Comparison of ENCODE assay signal across 2 cellular contexts in the genomic region with DNA sequence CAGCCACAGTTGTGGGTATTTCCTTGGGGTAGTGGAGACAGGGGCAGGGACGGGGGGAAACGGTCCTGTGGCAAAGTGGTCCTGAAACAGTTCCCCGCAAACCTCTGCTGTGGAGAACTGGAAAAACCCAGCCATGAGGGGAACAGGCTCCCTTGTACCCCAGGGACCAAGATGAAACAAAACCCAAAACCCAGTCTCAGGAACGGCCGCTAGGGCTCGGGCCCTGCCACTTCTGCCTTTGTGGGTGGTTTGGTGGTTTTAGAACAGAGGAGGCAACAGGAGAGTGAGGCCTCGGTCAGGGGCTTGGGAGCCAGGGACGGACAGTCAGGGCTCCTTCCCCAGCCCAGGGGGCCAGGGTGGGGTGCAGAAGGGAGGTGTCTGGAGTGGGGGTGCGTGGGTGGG.
TF ChIP-seq lines count a peak whose summit lies in the region.

No MANE protein-coding gene starts in this region.

TF ChIP-seq in GM23338, 12 proteins besides CTCF, POLR2A, EP300 and RAD21:
- no peak for TF ChIP-seq ZNF462 (CRISPR knock-in tag; IDR thresholded peaks at IDR 0.05)
- no peak for TF ChIP-seq EZH2 (IDR thresholded peaks at IDR 0.05; ENCODE audit: low read depth, unreplicated experiment)
- TF ChIP-seq, protein P1, sequence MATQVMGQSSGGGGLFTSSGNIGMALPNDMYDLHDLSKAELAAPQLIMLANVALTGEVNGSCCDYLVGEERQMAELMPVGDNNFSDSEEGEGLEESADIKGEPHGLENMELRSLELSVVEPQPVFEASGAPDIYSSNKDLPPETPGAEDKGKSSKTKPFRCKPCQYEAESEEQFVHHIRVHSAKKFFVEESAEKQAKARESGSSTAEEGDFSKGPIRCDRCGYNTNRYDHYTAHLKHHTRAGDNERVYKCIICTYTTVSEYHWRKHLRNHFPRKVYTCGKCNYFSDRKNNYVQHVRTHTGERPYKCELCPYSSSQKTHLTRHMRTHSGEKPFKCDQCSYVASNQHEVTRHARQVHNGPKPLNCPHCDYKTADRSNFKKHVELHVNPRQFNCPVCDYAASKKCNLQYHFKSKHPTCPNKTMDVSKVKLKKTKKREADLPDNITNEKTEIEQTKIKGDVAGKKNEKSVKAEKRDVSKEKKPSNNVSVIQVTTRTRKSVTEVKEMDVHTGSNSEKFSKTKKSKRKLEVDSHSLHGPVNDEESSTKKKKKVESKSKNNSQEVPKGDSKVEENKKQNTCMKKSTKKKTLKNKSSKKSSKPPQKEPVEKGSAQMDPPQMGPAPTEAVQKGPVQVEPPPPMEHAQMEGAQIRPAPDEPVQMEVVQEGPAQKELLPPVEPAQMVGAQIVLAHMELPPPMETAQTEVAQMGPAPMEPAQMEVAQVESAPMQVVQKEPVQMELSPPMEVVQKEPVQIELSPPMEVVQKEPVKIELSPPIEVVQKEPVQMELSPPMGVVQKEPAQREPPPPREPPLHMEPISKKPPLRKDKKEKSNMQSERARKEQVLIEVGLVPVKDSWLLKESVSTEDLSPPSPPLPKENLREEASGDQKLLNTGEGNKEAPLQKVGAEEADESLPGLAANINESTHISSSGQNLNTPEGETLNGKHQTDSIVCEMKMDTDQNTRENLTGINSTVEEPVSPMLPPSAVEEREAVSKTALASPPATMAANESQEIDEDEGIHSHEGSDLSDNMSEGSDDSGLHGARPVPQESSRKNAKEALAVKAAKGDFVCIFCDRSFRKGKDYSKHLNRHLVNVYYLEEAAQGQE (IDR thresholded peaks at IDR 0.05; ENCODE audit: unreplicated experiment) = no peak

TF ChIP-seq in GM12878, 131 proteins besides CTCF, POLR2A, EP300 and RAD21:
- TF ChIP-seq EGR1 (IDR thresholded peaks at IDR 0.05; ENCODE audit: borderline replicate concordance in 1 of 2, low read depth in 2 of 2, low read length in 2 of 2) (peak in 1 of 2 experiments; percentile 35; a peak in 1 of 3 replicates), MEF2B (IDR thresholded peaks at IDR 0.05; ENCODE audit: partially characterized antibody, poor library complexity, severe bottlenecking) (peak; percentile 77), RUNX3 (IDR thresholded peaks at IDR 0.05; ENCODE audit: low read length) (peak; percentile 65), RELB (IDR thresholded peaks at IDR 0.05; ENCODE audit: low read depth) (peak; percentile 66), MTA2 (IDR thresholded peaks at IDR 0.05; ENCODE audit: low read depth) (peak; percentile 44; the same call in 1 of the 2 replicates), RB1 (IDR thresholded peaks at IDR 0.05; ENCODE audit: borderline replicate concordance) (no peak), DPF2 (IDR thresholded peaks at IDR 0.05) (0 out of 2 replicates have a peak, but pooled peaks have one; percentile 18), RAD51 (IDR thresholded peaks at IDR 0.05) (no peak), EED (IDR thresholded peaks at IDR 0.05; ENCODE audit: low read depth) (peak; percentile 60; the same call in 1 of the 2 replicates), SPI1 (IDR thresholded peaks at IDR 0.05; ENCODE audit: borderline replicate concordance, insufficient read depth, low read depth, low read length) (peak; percentile 34; the same call in 1 of the 2 replicates), IKZF2 (IDR thresholded peaks at IDR 0.05) (peak; percentile 80 to 87), IKZF1 (conservative IDR thresholded peaks at IDR 0.05) (peak; percentile 74), LARP7 (IDR thresholded peaks at IDR 0.05) (no peak), MTA3 (IDR thresholded peaks at IDR 0.05; ENCODE audit: borderline replicate concordance, low read length) (no peak)
- TF ChIP-seq, protein P2, sequence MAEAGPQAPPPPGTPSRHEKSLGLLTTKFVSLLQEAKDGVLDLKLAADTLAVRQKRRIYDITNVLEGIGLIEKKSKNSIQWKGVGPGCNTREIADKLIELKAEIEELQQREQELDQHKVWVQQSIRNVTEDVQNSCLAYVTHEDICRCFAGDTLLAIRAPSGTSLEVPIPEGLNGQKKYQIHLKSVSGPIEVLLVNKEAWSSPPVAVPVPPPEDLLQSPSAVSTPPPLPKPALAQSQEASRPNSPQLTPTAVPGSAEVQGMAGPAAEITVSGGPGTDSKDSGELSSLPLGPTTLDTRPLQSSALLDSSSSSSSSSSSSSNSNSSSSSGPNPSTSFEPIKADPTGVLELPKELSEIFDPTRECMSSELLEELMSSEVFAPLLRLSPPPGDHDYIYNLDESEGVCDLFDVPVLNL (IDR thresholded peaks at IDR 0.05; ENCODE audit: low read depth, low read length) = no peak
